ENCODE assay signal across 13 cellular contexts in the genomic region with DNA sequence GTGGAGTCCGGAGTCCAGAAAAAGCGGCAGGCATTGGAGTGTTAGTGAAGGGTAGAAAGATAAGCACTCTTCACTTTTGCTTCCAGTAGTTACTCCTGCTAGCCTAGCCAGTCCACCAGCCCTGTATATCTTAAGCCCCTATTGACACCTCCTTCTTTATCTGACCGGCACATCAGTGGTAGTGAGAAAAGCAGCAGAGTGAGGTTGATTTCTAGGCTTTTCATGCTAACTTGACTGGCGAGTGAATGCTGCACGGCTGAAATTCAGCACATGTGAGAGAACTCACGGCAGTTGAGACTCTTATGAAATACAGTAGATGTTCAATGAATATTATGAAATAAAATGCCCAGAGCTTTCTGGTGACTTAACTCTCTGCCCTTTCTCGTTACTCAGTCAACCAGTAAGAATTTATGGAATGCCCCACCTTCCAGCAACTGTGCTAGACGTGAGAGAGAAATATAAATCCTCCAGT.
A peak's percentile ranks its signal among the peaks of the same experiment; 100 is the strongest.
DNase-seq lines count a peak whose midpoint lies in the region; FAIRE-seq and TF ChIP-seq lines count a peak whose summit lies in the region.
"Had no signal": no experiment of that assay in that cellular context is flagged by ENCODE, and none has a peak within 500 bp of the region (broad histone marks: within the 10 kb centered on the region; RNA-seq: fewer than 3 reads in every experiment).

No MANE protein-coding gene starts in this region.

- H3K9me3 ChIP-seq in mesenchymal stem cell (ENCODE audit: control insufficient read depth, low read length), result no peaks in the 10 kb centered on the region
- H3K9me3 ChIP-seq: prostate gland had no signal

- no peak overlapping the region for H3K27ac Mint-ChIP-seq in activated naive CD8-positive, alpha-beta T cell treated with anti-CD3 and anti-CD28 coated beads for 36 hours

- no peak for FAIRE-seq in bronchial epithelial cell (lab: Jason Lieb, UNC)
- FAIRE-seq: GM12891 had no signal

- H3K23ac ChIP-seq in mesenchymal stem cell (ENCODE audit: low read length in 2 of 2), result no peak overlapping the region

- no peak overlapping the region for H4K8ac ChIP-seq in mesenchymal stem cell (ENCODE audit: low read length)

- TF ChIP-seq CTCF in bronchial epithelial cell (IDR thresholded peaks at IDR 0.05; ENCODE audit: insufficient read depth, low read length, severe bottlenecking), result no peak

- no peak overlapping the region for H2AFZ ChIP-seq in mesenchymal stem cell (ENCODE audit: low read depth, low read length)

- no peak overlapping the region for H2BK15ac ChIP-seq in mesenchymal stem cell (ENCODE audit: low read depth, poor library complexity, severe bottlenecking)

- H3K14ac ChIP-seq in mesenchymal stem cell (ENCODE audit: low read length in 2 of 2), result no peak overlapping the region

- peak overlapping the region; percentile 83 for H3K27ac ChIP-seq in mesenchymal stem cell (ENCODE audit: low read length, poor library complexity, severe bottlenecking)
- H3K27ac ChIP-seq: prostate gland had no signal

- peaks cover 4% of the 10 kb centered on the region for H3K4me1 ChIP-seq in mesenchymal stem cell (ENCODE audit: control insufficient read depth, insufficient read depth, low read depth, low read length)
- H3K4me1 ChIP-seq: prostate gland had no signal

- H4K91ac ChIP-seq in mesenchymal stem cell (ENCODE audit: low read length), result no peak overlapping the region

- H3K4me3 Mint-ChIP-seq in activated naive CD8-positive, alpha-beta T cell treated with anti-CD3 and anti-CD28 coated beads for 36 hours, result no peak overlapping the region

- H3K4me3 ChIP-seq in bronchial epithelial cell (ENCODE audit: low read depth, low read length) (no peak overlapping the region), mesenchymal stem cell (ENCODE audit: insufficient read depth in 1 of 2, low read depth in 1 of 2, low read length in 2 of 2) (no peak overlapping the region)
- H3K4me3 ChIP-seq: prostate gland had no signal

- H2BK120ac ChIP-seq in mesenchymal stem cell (ENCODE audit: low read depth, low read length), result no peak overlapping the region

- no peak overlapping the region for H2AK5ac ChIP-seq in mesenchymal stem cell (ENCODE audit: low read length, severe bottlenecking)

- 22% methylated on average over 3 of the region's 8 CpGs for WGBS in mesenchymal stem cell

- H2BK12ac ChIP-seq in mesenchymal stem cell (ENCODE audit: low read length in 2 of 2), result no peak overlapping the region

- H3K27me3 Mint-ChIP-seq in activated naive CD8-positive, alpha-beta T cell treated with anti-CD3 and anti-CD28 coated beads for 36 hours, result no peaks in the 10 kb centered on the region

- intact Hi-C loops in posterior vena cava (cut with DNase I), result no loop called here

- H3K9ac ChIP-seq in mesenchymal stem cell (ENCODE audit: low read length), result no peak overlapping the region

- H3K27me3 ChIP-seq in bronchial epithelial cell (ENCODE audit: control insufficient read depth, insufficient read depth, low read length), result no peaks in the 10 kb centered on the region
- H3K27me3 ChIP-seq in mesenchymal stem cell (ENCODE audit: control insufficient read depth in 1 of 2, insufficient read depth in 1 of 2, low read length in 2 of 2), result no peaks in the 10 kb centered on the region

- H3K18ac ChIP-seq in mesenchymal stem cell (ENCODE audit: low read depth in 1 of 2, low read length in 2 of 2), result no peak overlapping the region

- H3K4me2 ChIP-seq in mesenchymal stem cell (ENCODE audit: low read length, poor library complexity, severe bottlenecking), result peak overlapping the region; percentile 43

- no peak overlapping the region for H2BK5ac ChIP-seq in mesenchymal stem cell (ENCODE audit: low read depth, low read length, poor library complexity, severe bottlenecking)

- peaks cover 9% of the 10 kb centered on the region for H3K79me1 ChIP-seq in mesenchymal stem cell (replicated peaks; ENCODE audit: low read length, poor library complexity, severe bottlenecking)

- no peaks in the 10 kb centered on the region for H3K36me3 ChIP-seq in bronchial epithelial cell (ENCODE audit: control insufficient read depth, insufficient read depth, low read length)
- no peaks in the 10 kb centered on the region for H3K36me3 ChIP-seq in mesenchymal stem cell (ENCODE audit: control insufficient read depth in 1 of 2, insufficient read depth in 2 of 2, low read depth in 1 of 2, low read length in 2 of 2)
- H3K36me3 ChIP-seq: prostate gland had no signal

- H3K36me3 Mint-ChIP-seq in activated naive CD8-positive, alpha-beta T cell treated with anti-CD3 and anti-CD28 coated beads for 36 hours, result no peaks in the 10 kb centered on the region

- no peaks in the 10 kb centered on the region for H3K9me3 Mint-ChIP-seq in activated naive CD8-positive, alpha-beta T cell treated with anti-CD3 and anti-CD28 coated beads for 36 hours

- no peak overlapping the region for H3K4ac ChIP-seq in mesenchymal stem cell (ENCODE audit: low read depth in 1 of 2, low read length in 2 of 2)

- DNase-seq in AG08395 (ENCODE audit: low spot score) (peak; percentile 82), HS-27A (ENCODE audit: low read depth) (peak; percentile 78), bronchial epithelial cell (ENCODE audit: low read depth) (peak; percentile 81), mesenchymal stem cell (peak; percentile 27), posterior vena cava (ENCODE audit: low spot score) (no peak), SHP77 (lab: John Stamatoyannopoulos, UW) (no peak), cerebellar cortex (ENCODE audit: low spot score) (no peak)
- no peak for DNase-seq in activated naive CD8-positive, alpha-beta T cell treated with anti-CD3 and anti-CD28 coated beads for 36 hours
- DNase-seq: activated T-cell treated with anti-CD3 and anti-CD28 coated beads, Interleukin-2, amount 50 U/mL, for 1 hour; NCI-H1048; NCI-H82 had no signal

- H3K4me1 Mint-ChIP-seq in activated naive CD8-positive, alpha-beta T cell treated with anti-CD3 and anti-CD28 coated beads for 36 hours, result peaks cover 3% of the 10 kb centered on the region

Comparison
In these comparisons a context has a peak if more than half of its experiments do, and no peak if none do; other contexts are left out.
1. DNase-seq: peak in AG08395 (single experiment), HS-27A (single experiment), bronchial epithelial cell (single experiment) and mesenchymal stem cell (single experiment); none in posterior vena cava (single experiment), activated naive CD8-positive, alpha-beta T cell treated with anti-CD3 and anti-CD28 coated beads for 36 hours (single experiment), SHP77 (0 of 2) and cerebellar cortex (single experiment).